2 cellular contexts compared by ENCODE assay signal in genomic region chr3:155753038-155753647, GRCh38.
TF ChIP-seq lines count a peak whose summit lies in the region.

No MANE protein-coding gene starts in this region.

TF ChIP-seq in GM23338, 12 proteins besides CTCF, POLR2A, EP300 and RAD21 (continued from another document):
- TF ChIP-seq, protein P1, sequence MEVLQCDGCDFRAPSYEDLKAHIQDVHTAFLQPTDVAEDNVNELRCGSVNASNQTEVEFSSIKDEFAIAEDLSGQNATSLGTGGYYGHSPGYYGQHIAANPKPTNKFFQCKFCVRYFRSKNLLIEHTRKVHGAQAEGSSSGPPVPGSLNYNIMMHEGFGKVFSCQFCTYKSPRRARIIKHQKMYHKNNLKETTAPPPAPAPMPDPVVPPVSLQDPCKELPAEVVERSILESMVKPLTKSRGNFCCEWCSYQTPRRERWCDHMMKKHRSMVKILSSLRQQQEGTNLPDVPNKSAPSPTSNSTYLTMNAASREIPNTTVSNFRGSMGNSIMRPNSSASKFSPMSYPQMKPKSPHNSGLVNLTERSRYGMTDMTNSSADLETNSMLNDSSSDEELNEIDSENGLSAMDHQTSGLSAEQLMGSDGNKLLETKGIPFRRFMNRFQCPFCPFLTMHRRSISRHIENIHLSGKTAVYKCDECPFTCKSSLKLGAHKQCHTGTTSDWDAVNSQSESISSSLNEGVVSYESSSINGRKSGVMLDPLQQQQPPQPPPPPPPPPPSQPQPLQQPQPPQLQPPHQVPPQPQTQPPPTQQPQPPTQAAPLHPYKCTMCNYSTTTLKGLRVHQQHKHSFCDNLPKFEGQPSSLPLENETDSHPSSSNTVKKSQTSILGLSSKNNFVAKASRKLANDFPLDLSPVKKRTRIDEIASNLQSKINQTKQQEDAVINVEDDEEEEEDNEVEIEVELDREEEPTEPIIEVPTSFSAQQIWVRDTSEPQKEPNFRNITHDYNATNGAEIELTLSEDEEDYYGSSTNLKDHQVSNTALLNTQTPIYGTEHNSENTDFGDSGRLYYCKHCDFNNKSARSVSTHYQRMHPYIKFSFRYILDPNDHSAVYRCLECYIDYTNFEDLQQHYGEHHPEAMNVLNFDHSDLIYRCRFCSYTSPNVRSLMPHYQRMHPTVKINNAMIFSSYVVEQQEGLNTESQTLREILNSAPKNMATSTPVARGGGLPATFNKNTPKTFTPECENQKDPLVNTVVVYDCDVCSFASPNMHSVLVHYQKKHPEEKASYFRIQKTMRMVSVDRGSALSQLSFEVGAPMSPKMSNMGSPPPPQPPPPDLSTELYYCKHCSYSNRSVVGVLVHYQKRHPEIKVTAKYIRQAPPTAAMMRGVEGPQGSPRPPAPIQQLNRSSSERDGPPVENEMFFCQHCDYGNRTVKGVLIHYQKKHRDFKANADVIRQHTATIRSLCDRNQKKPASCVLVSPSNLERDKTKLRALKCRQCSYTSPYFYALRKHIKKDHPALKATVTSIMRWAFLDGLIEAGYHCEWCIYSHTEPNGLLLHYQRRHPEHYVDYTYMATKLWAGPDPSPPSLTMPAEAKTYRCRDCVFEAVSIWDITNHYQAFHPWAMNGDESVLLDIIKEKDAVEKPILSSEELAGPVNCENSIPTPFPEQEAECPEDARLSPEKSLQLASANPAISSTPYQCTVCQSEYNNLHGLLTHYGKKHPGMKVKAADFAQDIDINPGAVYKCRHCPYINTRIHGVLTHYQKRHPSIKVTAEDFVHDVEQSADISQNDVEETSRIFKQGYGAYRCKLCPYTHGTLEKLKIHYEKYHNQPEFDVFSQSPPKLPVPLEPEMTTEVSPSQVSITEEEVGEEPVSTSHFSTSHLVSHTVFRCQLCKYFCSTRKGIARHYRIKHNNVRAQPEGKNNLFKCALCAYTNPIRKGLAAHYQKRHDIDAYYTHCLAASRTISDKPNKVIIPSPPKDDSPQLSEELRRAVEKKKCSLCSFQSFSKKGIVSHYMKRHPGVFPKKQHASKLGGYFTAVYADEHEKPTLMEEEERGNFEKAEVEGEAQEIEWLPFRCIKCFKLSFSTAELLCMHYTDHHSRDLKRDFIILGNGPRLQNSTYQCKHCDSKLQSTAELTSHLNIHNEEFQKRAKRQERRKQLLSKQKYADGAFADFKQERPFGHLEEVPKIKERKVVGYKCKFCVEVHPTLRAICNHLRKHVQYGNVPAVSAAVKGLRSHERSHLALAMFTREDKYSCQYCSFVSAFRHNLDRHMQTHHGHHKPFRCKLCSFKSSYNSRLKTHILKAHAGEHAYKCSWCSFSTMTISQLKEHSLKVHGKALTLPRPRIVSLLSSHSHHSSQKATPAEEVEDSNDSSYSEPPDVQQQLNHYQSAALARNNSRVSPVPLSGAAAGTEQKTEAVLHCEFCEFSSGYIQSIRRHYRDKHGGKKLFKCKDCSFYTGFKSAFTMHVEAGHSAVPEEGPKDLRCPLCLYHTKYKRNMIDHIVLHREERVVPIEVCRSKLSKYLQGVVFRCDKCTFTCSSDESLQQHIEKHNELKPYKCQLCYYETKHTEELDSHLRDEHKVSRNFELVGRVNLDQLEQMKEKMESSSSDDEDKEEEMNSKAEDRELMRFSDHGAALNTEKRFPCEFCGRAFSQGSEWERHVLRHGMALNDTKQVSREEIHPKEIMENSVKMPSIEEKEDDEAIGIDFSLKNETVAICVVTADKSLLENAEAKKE (CRISPR knock-in tag; IDR thresholded peaks at IDR 0.05) = no peak
- TF ChIP-seq ZNF114 (CRISPR knock-in tag; IDR thresholded peaks at IDR 0.05) (no peak), EZH2 (IDR thresholded peaks at IDR 0.05; ENCODE audit: low read depth, unreplicated experiment) (no peak), ZNF331 (CRISPR knock-in tag; IDR thresholded peaks at IDR 0.05; ENCODE audit: low read depth) (no peak), JUNB (IDR thresholded peaks at IDR 0.05; ENCODE audit: unreplicated experiment) (no peak), EZH2phosphoT487 (IDR thresholded peaks at IDR 0.05; ENCODE audit: unreplicated experiment) (no peak), POLR2AphosphoS5 (IDR thresholded peaks at IDR 0.05; ENCODE audit: low read depth) (no peak)
- TF ChIP-seq, protein P2, sequence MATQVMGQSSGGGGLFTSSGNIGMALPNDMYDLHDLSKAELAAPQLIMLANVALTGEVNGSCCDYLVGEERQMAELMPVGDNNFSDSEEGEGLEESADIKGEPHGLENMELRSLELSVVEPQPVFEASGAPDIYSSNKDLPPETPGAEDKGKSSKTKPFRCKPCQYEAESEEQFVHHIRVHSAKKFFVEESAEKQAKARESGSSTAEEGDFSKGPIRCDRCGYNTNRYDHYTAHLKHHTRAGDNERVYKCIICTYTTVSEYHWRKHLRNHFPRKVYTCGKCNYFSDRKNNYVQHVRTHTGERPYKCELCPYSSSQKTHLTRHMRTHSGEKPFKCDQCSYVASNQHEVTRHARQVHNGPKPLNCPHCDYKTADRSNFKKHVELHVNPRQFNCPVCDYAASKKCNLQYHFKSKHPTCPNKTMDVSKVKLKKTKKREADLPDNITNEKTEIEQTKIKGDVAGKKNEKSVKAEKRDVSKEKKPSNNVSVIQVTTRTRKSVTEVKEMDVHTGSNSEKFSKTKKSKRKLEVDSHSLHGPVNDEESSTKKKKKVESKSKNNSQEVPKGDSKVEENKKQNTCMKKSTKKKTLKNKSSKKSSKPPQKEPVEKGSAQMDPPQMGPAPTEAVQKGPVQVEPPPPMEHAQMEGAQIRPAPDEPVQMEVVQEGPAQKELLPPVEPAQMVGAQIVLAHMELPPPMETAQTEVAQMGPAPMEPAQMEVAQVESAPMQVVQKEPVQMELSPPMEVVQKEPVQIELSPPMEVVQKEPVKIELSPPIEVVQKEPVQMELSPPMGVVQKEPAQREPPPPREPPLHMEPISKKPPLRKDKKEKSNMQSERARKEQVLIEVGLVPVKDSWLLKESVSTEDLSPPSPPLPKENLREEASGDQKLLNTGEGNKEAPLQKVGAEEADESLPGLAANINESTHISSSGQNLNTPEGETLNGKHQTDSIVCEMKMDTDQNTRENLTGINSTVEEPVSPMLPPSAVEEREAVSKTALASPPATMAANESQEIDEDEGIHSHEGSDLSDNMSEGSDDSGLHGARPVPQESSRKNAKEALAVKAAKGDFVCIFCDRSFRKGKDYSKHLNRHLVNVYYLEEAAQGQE (IDR thresholded peaks at IDR 0.05; ENCODE audit: unreplicated experiment) = no peak
- TF ChIP-seq, protein P3, sequence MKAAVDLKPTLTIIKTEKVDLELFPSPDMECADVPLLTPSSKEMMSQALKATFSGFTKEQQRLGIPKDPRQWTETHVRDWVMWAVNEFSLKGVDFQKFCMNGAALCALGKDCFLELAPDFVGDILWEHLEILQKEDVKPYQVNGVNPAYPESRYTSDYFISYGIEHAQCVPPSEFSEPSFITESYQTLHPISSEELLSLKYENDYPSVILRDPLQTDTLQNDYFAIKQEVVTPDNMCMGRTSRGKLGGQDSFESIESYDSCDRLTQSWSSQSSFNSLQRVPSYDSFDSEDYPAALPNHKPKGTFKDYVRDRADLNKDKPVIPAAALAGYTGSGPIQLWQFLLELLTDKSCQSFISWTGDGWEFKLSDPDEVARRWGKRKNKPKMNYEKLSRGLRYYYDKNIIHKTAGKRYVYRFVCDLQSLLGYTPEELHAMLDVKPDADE (IDR thresholded peaks at IDR 0.05) = no peak

TF ChIP-seq in H1, 55 proteins besides CTCF, POLR2A, EP300 and RAD21 (continued from another document):
- no peak for TF ChIP-seq SAP30 (IDR thresholded peaks at IDR 0.05; ENCODE audit: insufficient read depth, insufficient replicate concordance, low read length)
- no peak for TF ChIP-seq HDAC6 (IDR thresholded peaks at IDR 0.05; ENCODE audit: low read depth, low read length)
- no peak for TF ChIP-seq RFX5 (IDR thresholded peaks at IDR 0.05; ENCODE audit: borderline replicate concordance, low read depth, low read length)
- no peak for TF ChIP-seq KDM4A (IDR thresholded peaks at IDR 0.05; ENCODE audit: low read depth, low read length, severe bottlenecking)
- TF ChIP-seq NANOG (IDR thresholded peaks at IDR 0.05; ENCODE audit: insufficient read depth, low read depth, low read length, poor library complexity, severe bottlenecking) = no peak
- TF ChIP-seq EGR1 (IDR thresholded peaks at IDR 0.05; ENCODE audit: borderline replicate concordance, low read depth, low read length) = no peak
- TF ChIP-seq SRF (IDR thresholded peaks at IDR 0.05; ENCODE audit: low read depth, low read length) = no peak
- TF ChIP-seq, protein P4, sequence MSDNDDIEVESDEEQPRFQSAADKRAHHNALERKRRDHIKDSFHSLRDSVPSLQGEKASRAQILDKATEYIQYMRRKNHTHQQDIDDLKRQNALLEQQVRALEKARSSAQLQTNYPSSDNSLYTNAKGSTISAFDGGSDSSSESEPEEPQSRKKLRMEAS (IDR thresholded peaks at IDR 0.05) = no peak
- TF ChIP-seq RBBP5 (IDR thresholded peaks at IDR 0.05; ENCODE audit: borderline replicate concordance, low read depth, low read length) = no peak
- TF ChIP-seq POU5F1 (IDR thresholded peaks at IDR 0.05; ENCODE audit: low read depth, low read length) = no peak
- no peak for TF ChIP-seq HDAC2 (IDR thresholded peaks at IDR 0.05; ENCODE audit: borderline replicate concordance in 1 of 2, low read depth in 2 of 2, low read length in 2 of 2)
- TF ChIP-seq, protein P5, sequence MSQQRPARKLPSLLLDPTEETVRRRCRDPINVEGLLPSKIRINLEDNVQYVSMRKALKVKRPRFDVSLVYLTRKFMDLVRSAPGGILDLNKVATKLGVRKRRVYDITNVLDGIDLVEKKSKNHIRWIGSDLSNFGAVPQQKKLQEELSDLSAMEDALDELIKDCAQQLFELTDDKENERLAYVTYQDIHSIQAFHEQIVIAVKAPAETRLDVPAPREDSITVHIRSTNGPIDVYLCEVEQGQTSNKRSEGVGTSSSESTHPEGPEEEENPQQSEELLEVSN (IDR thresholded peaks at IDR 0.05) = no peak
- TF ChIP-seq BRCA1 (IDR thresholded peaks at IDR 0.05; ENCODE audit: low read depth, low read length) = no peak
